21 cellular contexts compared by ENCODE assay signal in genomic region chr12:81354327-81354932, GRCh38.
DNase-seq lines count a peak whose midpoint lies in the region; ATAC-seq and TF ChIP-seq lines count a peak whose summit lies in the region.
"Had no signal": no experiment of that assay in that cellular context is flagged by ENCODE, and none has a peak within 500 bp of the region (broad histone marks: within the 10 kb centered on the region; RNA-seq: fewer than 3 reads in every experiment).

No MANE protein-coding gene starts in this region.

- H3K27me3 ChIP-seq in BE2C (no peaks in the 10 kb centered on the region), OCI-LY3 (ENCODE audit: low read depth, low read length) (no peaks in the 10 kb centered on the region), fibroblast of lung (ENCODE audit: control insufficient read depth, insufficient read depth, low read length) (no peaks in the 10 kb centered on the region)
- H3K27me3 ChIP-seq: MG63 had no signal

- ATAC-seq in GM21367 (IDR thresholded peaks at IDR 0.05; ENCODE audit: unreplicated experiment) (no peak), GM18511 (IDR thresholded peaks at IDR 0.05; ENCODE audit: unreplicated experiment) (no peak)
- ATAC-seq: CD8-positive, alpha-beta T cell had no signal

- H2AFZ ChIP-seq in OCI-LY3 (ENCODE audit: low read depth, low read length) (no peak overlapping the region), fibroblast of lung (ENCODE audit: low read length) (no peak overlapping the region)

- H3K9me3 ChIP-seq in BE2C, result no peaks in the 10 kb centered on the region
- no peaks in the 10 kb centered on the region for H3K9me3 ChIP-seq in OCI-LY3 (ENCODE audit: insufficient read depth, low read length)
- H3K9me3 ChIP-seq in fibroblast of lung (ENCODE audit: control insufficient read depth, insufficient read depth, low read depth, low read length), result no peaks in the 10 kb centered on the region
- H3K9me3 ChIP-seq: MG63 had no signal

- H3K36me3 ChIP-seq in BE2C (no peaks in the 10 kb centered on the region), OCI-LY3 (replicated peaks; ENCODE audit: low read depth, low read length) (no peaks in the 10 kb centered on the region), fibroblast of lung (ENCODE audit: control insufficient read depth, insufficient read depth, low read length) (no peaks in the 10 kb centered on the region)
- H3K36me3 ChIP-seq: MG63 had no signal

- H3K4me2 ChIP-seq in OCI-LY3 (ENCODE audit: low read length), result peak overlapping the region; percentile 35
- H3K4me2 ChIP-seq in fibroblast of lung (ENCODE audit: extremely low read depth, insufficient read depth, low read length), result peak overlapping the region; percentile 25

- H3K9ac ChIP-seq in OCI-LY3 (ENCODE audit: low read length) (no peak overlapping the region), fibroblast of lung (ENCODE audit: insufficient read depth, low read length) (no peak overlapping the region)

- H4K20me1 ChIP-seq in OCI-LY3 (ENCODE audit: insufficient read depth, low read length) (no peaks in the 10 kb centered on the region), fibroblast of lung (ENCODE audit: control insufficient read depth, extremely low read depth, insufficient read depth, low read length) (no peaks in the 10 kb centered on the region)

- H3K27ac ChIP-seq in OCI-LY3 (ENCODE audit: low read length) (no peak overlapping the region), fibroblast of lung (ENCODE audit: insufficient read depth, low read length) (no peak overlapping the region)

- DNase-seq in BE2C, result no peak
- DNase-seq in HT1080 (ENCODE audit: low read depth), result peak; percentile 2
- no peak for DNase-seq in fibroblast of lung (ENCODE audit: low read depth in 2 of 2)
- no peak for DNase-seq in amniotic stem cell (lab: John Stamatoyannopoulos, UW)
- DNase-seq in hepatic stellate cell (ENCODE audit: low spot score), result no peak
- DNase-seq: C1 segment of cervical spinal cord; CD8-positive, alpha-beta T cell; DMS153; H9; Kasumi-1; MG63; NCI-H1092; NCI-H1436; NCI-H187 treated with DMSO at 0.1 percent for 48 hours; NCI-H69; NK-92 treated with Interleukin-12 subunit alpha and Interleukin-12 subunit beta, amount 100 ng/mL, for 24 hours; RPMI8226; SHP77 had no signal

- H3K4me3 ChIP-seq in BE2C (ENCODE audit: low read depth, low read length) (peak overlapping the region; percentile 38), OCI-LY3 (ENCODE audit: low read length) (no peak overlapping the region), fibroblast of lung (replicated peaks in 1 of 4; ENCODE audit: control extremely low read depth in 1 of 4, insufficient read depth in 1 of 4, low read depth in 3 of 4, low read length in 4 of 4) (no peak overlapping the region)
- H3K4me3 ChIP-seq: MG63 had no signal

- TF ChIP-seq CTCF in BE2C (IDR thresholded peaks at IDR 0.05; ENCODE audit: low read depth, low read length) (no peak), OCI-LY3 (IDR thresholded peaks at IDR 0.05; ENCODE audit: low read depth, low read length) (no peak), fibroblast of lung (conservative IDR thresholded peaks at IDR 0.05 in 1 of 2, IDR thresholded peaks at IDR 0.05 in 1 of 2; ENCODE audit: low read depth in 1 of 2, low read length in 2 of 2) (no peak)

- H3K4me1 ChIP-seq in BE2C (no peaks in the 10 kb centered on the region), OCI-LY3 (ENCODE audit: low read length) (0 out of 2 replicates have a peak, but pooled peaks cover 3% of the 10 kb centered on the region), fibroblast of lung (ENCODE audit: control insufficient read depth, extremely low read depth, insufficient read depth, low read length) (no peaks in the 10 kb centered on the region)

- H3K79me2 ChIP-seq in OCI-LY3 (ENCODE audit: low read length) (no peaks in the 10 kb centered on the region), fibroblast of lung (ENCODE audit: control insufficient read depth, insufficient read depth, low read length) (no peaks in the 10 kb centered on the region)
